1 cellular context compared by ENCODE assay signal in genomic region chrX:72120798-72121197, GRCh38.
TF ChIP-seq lines count a peak whose summit lies in the region.

No MANE protein-coding gene starts in this region.

TF ChIP-seq in endothelial cell of umbilical vein, 7 proteins besides CTCF, POLR2A, EP300 and RAD21 (continued from another document):
- TF ChIP-seq MAX (IDR thresholded peaks at IDR 0.05; ENCODE audit: insufficient read depth, insufficient read length): no peak
